Comparison of ENCODE assay signal across 9 cellular contexts in genomic region chr19:3821857-3822364, GRCh38. TPM values are rescaled to one million over a fixed set of nuclear protein-coding genes. Genes with fewer than 3 reads are reported as not detected.
A peak's percentile ranks its signal among the peaks of the same experiment; 100 is the strongest.
DNase-seq lines count a peak whose midpoint lies in the region; ATAC-seq, FAIRE-seq and TF ChIP-seq lines count a peak whose summit lies in the region.
"Had no signal": no experiment of that assay in that cellular context is flagged by ENCODE, and none has a peak within 500 bp of the region (broad histone marks: within the 10 kb centered on the region; RNA-seq: fewer than 3 reads in every experiment).

No MANE protein-coding gene starts in this region.

- H3K27ac ChIP-seq in heart left ventricle (no peak overlapping the region), small intestine (ENCODE audit: low read depth in 1 of 2, low read length in 1 of 2) (no peak overlapping the region)
- H3K27ac ChIP-seq: skin epidermis had no signal

- CTCF ChIA-PET in BJ (lab: Yijun Ruan, JAX): interaction anchor here (0.6 to 3.1 kb wide), 28 partner anchors 9 to 474 kb away, joined by 3 to 23 read pairs (median 4); partner anchors contain the start of gene MRPL54

- TF ChIP-seq CTCF in BJ (IDR thresholded peaks at IDR 0.05; ENCODE audit: insufficient read depth, low read depth, low read length) (peak; percentile 96), heart left ventricle (IDR thresholded peaks at IDR 0.05) (peak; percentile 94 to 100 (median 98))

- H3K4me1 ChIP-seq in heart left ventricle (peaks cover 0 to 15% (median 3%) of the 10 kb centered on the region in 12 donors), small intestine (ENCODE audit: control insufficient read depth in 2 of 2, insufficient read depth in 1 of 2, low read depth in 1 of 2, low read length in 1 of 2) (no peaks in the 10 kb centered on the region)

- no peak for FAIRE-seq in small intestine (lab: Jason Lieb, UNC)

- H3K4me3 ChIP-seq in BJ (ENCODE audit: low read depth, low read length) (no peak overlapping the region), heart left ventricle (no peak overlapping the region), small intestine (ENCODE audit: low read depth in 1 of 2, low read length in 2 of 2) (no peak overlapping the region)
- H3K4me3 ChIP-seq: skin epidermis had no signal

- POLR2A ChIA-PET in BJ (lab: Charles Lee): interaction anchor here (0.5 kb wide), 1 partner anchor 68 kb away, joined by 3 read pairs; no protein-coding TSS in a partner anchor

- DNase-seq in BJ (ENCODE audit: low read depth) (no peak), SKM-1 (lab: John Stamatoyannopoulos, UW; ENCODE audit: unreplicated experiment) (peak; percentile 62), heart left ventricle (peak; percentile 44 to 89 (median 62)), small intestine (peak; percentile 59)
- peak; percentile 88 for DNase-seq in activated naive CD4-positive, alpha-beta T cell treated with anti-CD3 and anti-CD28 coated beads, Interleukin-2, amount 50 U/mL, for 16 hours

- H3K36me3 ChIP-seq in BJ (ENCODE audit: control insufficient read depth, insufficient read depth, low read length) (no peaks in the 10 kb centered on the region), heart left ventricle (no peaks in the 10 kb centered on the region), small intestine (ENCODE audit: control insufficient read depth in 2 of 2, insufficient read depth in 2 of 2, low read length in 2 of 2) (no peaks in the 10 kb centered on the region)

- no peak for TF ChIP-seq POLR2A in heart left ventricle (IDR thresholded peaks at IDR 0.05)

- H3K27me3 ChIP-seq in BJ (ENCODE audit: control insufficient read depth, insufficient read depth, low read length): no peaks in the 10 kb centered on the region
- H3K27me3 ChIP-seq in heart left ventricle: peaks cover 0 to 4% (median 0%) of the 10 kb centered on the region in 9 donors
- H3K27me3 ChIP-seq in small intestine (ENCODE audit: control insufficient read depth in 2 of 2, insufficient read depth in 2 of 2, low read length in 2 of 2): peaks cover 0 to 2% of the 10 kb centered on the region in 2 donors

- 11 to 21% (median 17%) methylated on average over 19 to 43 of the region's 43 CpGs for WGBS in heart left ventricle, 4 donors
- 10 to 12% (median 11%) methylated on average over 40 to 43 of the region's 43 CpGs for WGBS in small intestine, 3 donors

- H3K9me3 ChIP-seq in heart left ventricle: no peaks in the 10 kb centered on the region
- no peaks in the 10 kb centered on the region for H3K9me3 ChIP-seq in small intestine (ENCODE audit: control insufficient read depth, low read depth)

- intact Hi-C loops in heart left ventricle (cut with DNase I): loop anchor here in 5 of 10 donors (5.0 to 10.0 kb wide), 5 partner anchors 35 to 157 kb away; partner anchors contain the start of genes APBA3 (in 4 of the 5), MRPL54 (in 4 of the 5) and MATK (in 1 of the 5)

- ATAC-seq in HG03175 (IDR thresholded peaks at IDR 0.05; ENCODE audit: unreplicated experiment): peak; percentile 42
- peak in 3 of 4 donors; percentile 61 to 85 (median 80) for ATAC-seq in heart left ventricle
- no peak for ATAC-seq in HG03432 (IDR thresholded peaks at IDR 0.05; ENCODE audit: unreplicated experiment)
- ATAC-seq in GM21423 (IDR thresholded peaks at IDR 0.05; ENCODE audit: unreplicated experiment): no peak

RNA-seq across cellular contexts. Expression of gene MATK, which starts 35.7 kb away (rescaled TPM):
- polyA plus RNA-seq in BJ (2011; rRNA removed) (not detected in 2 replicates), heart left ventricle (under 1 TPM; 0.57 to 1.00 TPM), small intestine (10 to 100 TPM in 1 of 3 donors, 1 to 10 TPM in 2; 3.6 to 29.5 (median 8.9) TPM)
- not detected in 2 replicates for polyA minus RNA-seq in BJ (2011; rRNA and poly(A)+ RNA removed)
- 1 to 10 TPM in 4 of 9 donors, under 1 TPM in 5; 0.20 to 8.9 (median 0.70) TPM for total RNA-seq in heart left ventricle

RNA-seq across cellular contexts. Expression of gene ZFR2, which starts 46.9 kb away (rescaled TPM):
- polyA plus RNA-seq in BJ (2011; rRNA removed): 0.15 TPM in 1 of 2 replicates, not detected in the other
- not detected in 2 replicates for polyA minus RNA-seq in BJ (2011; rRNA and poly(A)+ RNA removed)
- under 1 TPM in 1 of 9 donors, not detected in 8; 0.16 TPM for total RNA-seq in heart left ventricle
- under 1 TPM in 1 of 2 donors, not detected in 1; 0.08 TPM for polyA plus RNA-seq in heart left ventricle
- under 1 TPM in 1 of 3 donors, not detected in 2; 0.75 TPM for polyA plus RNA-seq in small intestine

RNA-seq across cellular contexts. Expression of gene RAX2, which starts 49.9 kb away (rescaled TPM):
- polyA plus RNA-seq in BJ (2011; rRNA removed) (not detected in 2 replicates), heart left ventricle (not detected), small intestine (not detected)
- not detected in 2 replicates for polyA minus RNA-seq in BJ (2011; rRNA and poly(A)+ RNA removed)
- total RNA-seq in heart left ventricle: not detected

RNA-seq across cellular contexts. Expression of gene ATCAY, which starts 58.6 kb away (rescaled TPM):
- polyA plus RNA-seq in BJ (2011; rRNA removed): 0.01 TPM in 1 of 2 replicates, not detected in the other
- not detected in 2 replicates for polyA minus RNA-seq in BJ (2011; rRNA and poly(A)+ RNA removed)
- not detected for total RNA-seq in heart left ventricle
- polyA plus RNA-seq in heart left ventricle: not detected
- polyA plus RNA-seq in small intestine: 1 to 10 TPM in 1 of 3 donors, under 1 TPM in 1, not detected in 1; 0.27 to 3.0 TPM

RNA-seq across cellular contexts. Expression of gene MRPL54, which starts 59.4 kb away (rescaled TPM):
- 70.1 and 77.7 TPM in 2 replicates for polyA plus RNA-seq in BJ (2011; rRNA removed)
- 6.9 and 8.4 TPM in 2 replicates for polyA minus RNA-seq in BJ (2011; rRNA and poly(A)+ RNA removed)
- total RNA-seq in heart left ventricle: 10 to 100 TPM; 58.9 to 96.9 (median 69.1) TPM
- 100 to 1,000 TPM in 1 of 2 donors, 10 to 100 TPM in 1; 76.8 to 153 TPM for polyA plus RNA-seq in heart left ventricle
- 100 to 1,000 TPM in 2 of 3 donors, 10 to 100 TPM in 1; 96.2 to 170 (median 155) TPM for polyA plus RNA-seq in small intestine

Comparison
In these comparisons a context has a peak if more than half of its experiments do, and no peak if none do; other contexts are left out.
1. ATAC-seq: peak in HG03175 (single experiment) and heart left ventricle (3 of 4); none in HG03432 (single experiment) and GM21423 (single experiment).